23 cellular contexts compared by ENCODE assay signal in the genomic region with DNA sequence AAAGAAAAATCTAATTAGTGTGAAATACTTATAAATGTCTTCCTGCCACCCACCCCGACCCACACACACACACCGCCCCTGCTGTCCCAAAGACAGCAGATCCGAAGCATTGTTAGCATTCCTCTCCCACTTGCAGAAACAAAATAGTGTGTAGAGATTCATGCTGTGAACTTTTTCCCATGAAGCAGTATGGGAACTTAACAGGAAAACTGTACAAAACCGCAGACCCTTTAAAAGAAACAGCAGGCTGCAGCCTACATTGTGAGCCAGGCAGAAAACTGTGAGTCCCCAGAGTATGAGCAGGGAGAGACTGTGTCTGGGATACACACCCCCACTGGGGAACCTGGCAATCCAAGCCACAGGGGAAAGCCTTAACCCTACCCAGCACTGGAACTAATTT.
DNase-seq lines count a peak whose midpoint lies in the region; ATAC-seq lines count a peak whose summit lies in the region.
"Had no signal": no experiment of that assay in that cellular context is flagged by ENCODE, and none has a peak within 500 bp of the region (broad histone marks: within the 10 kb centered on the region; RNA-seq: fewer than 3 reads in every experiment).

No MANE protein-coding gene starts in this region.

- H4K91ac ChIP-seq in trophoblast cell (ENCODE audit: low read depth, low read length) = no peak overlapping the region

- H4K12ac ChIP-seq in trophoblast cell (ENCODE audit: low read depth, low read length) = no peak overlapping the region

- H3K27me3 ChIP-seq in trophoblast cell (ENCODE audit: insufficient read depth, low read length) = no peaks in the 10 kb centered on the region
- H3K27me3 ChIP-seq: right lobe of liver, uterus had no signal

- no peak overlapping the region for H3K23ac ChIP-seq in trophoblast cell (ENCODE audit: low read length)

- H3K18ac ChIP-seq in trophoblast cell (ENCODE audit: low read length) = no peak overlapping the region

- peaks cover 1% of the 10 kb centered on the region for H3K9me3 ChIP-seq in trophoblast cell (ENCODE audit: insufficient read depth, low read depth, low read length)
- H3K9me3 ChIP-seq: Caco-2, right lobe of liver, uterus had no signal

- no peak for ATAC-seq in Right ventricle myocardium inferior
- ATAC-seq in GM21367 (IDR thresholded peaks at IDR 0.05; ENCODE audit: unreplicated experiment) = no peak
- ATAC-seq: activated T-helper 17 cell treated with anti-CD3 and anti-CD28 coated beads, Interleukin-2, amount 50 U/mL, for 72 hours; effector memory CD8-positive, alpha-beta T cell; right lobe of liver had no signal

- no peak overlapping the region for H4K8ac ChIP-seq in trophoblast cell (ENCODE audit: low read depth, low read length)

- peaks cover 0 to 4% of the 10 kb centered on the region in 2 experiments for H3K4me1 ChIP-seq in trophoblast cell (ENCODE audit: control insufficient read depth in 1 of 2, insufficient read depth in 2 of 2, low read length in 2 of 2)
- H3K4me1 ChIP-seq: Caco-2, right lobe of liver, uterus had no signal

- no peak overlapping the region for H3K4me3 ChIP-seq in trophoblast cell (ENCODE audit: low read depth, low read length)
- H3K4me3 ChIP-seq: right lobe of liver, uterus had no signal

- H3K9ac ChIP-seq in trophoblast cell (ENCODE audit: low read length) = no peak overlapping the region

- H2BK5ac ChIP-seq in trophoblast cell (ENCODE audit: low read depth, low read length, poor library complexity) = no peak overlapping the region

- peak overlapping the region; percentile 43 for H3K4me2 ChIP-seq in trophoblast cell (ENCODE audit: low read length)

- intact Hi-C loops in Right ventricle myocardium inferior (cut with DNase I) = no loop called here

- no peak overlapping the region for H3K27ac ChIP-seq in trophoblast cell (ENCODE audit: low read depth, low read length)
- H3K27ac ChIP-seq: right lobe of liver had no signal

- no peak overlapping the region for H2AK5ac ChIP-seq in trophoblast cell (ENCODE audit: low read length)

- no peak overlapping the region for H2BK120ac ChIP-seq in trophoblast cell (ENCODE audit: insufficient read depth, low read length, poor library complexity)

- H3K79me1 ChIP-seq in trophoblast cell (ENCODE audit: low read length) = no peaks in the 10 kb centered on the region

- H3K14ac ChIP-seq in trophoblast cell (ENCODE audit: low read length) = no peak overlapping the region

- no peak overlapping the region for H2AFZ ChIP-seq in trophoblast cell (ENCODE audit: insufficient read depth, low read length, poor library complexity)

- no peaks in the 10 kb centered on the region for H3K79me2 ChIP-seq in trophoblast cell (ENCODE audit: control insufficient read depth, insufficient read depth, low read length, poor library complexity)

- WGBS in trophoblast cell (ENCODE audit: extremely low coverage, insufficient coverage, insufficient read length) = no CpG with 5 or more reads among the region's 4 CpGs

- no peak overlapping the region for H3K4ac ChIP-seq in trophoblast cell (ENCODE audit: low read depth, low read length)

- no peak overlapping the region for H2BK12ac ChIP-seq in trophoblast cell (ENCODE audit: low read length)

- no peaks in the 10 kb centered on the region for H3K36me3 ChIP-seq in trophoblast cell (ENCODE audit: control insufficient read depth in 1 of 2, insufficient read depth in 2 of 2, low read length in 2 of 2)
- H3K36me3 ChIP-seq: right lobe of liver, uterus had no signal

- peak; percentile 7 for DNase-seq in H4 (ENCODE audit: low spot score)
- DNase-seq in astrocyte of the hippocampus (ENCODE audit: low read depth, low spot score) = peak; percentile 73
- peak; percentile 27 for DNase-seq in iris pigment epithelial cell (ENCODE audit: low read depth)
- DNase-seq in trophoblast cell = no peak
- no peak for DNase-seq in amygdala (lab: John Stamatoyannopoulos, UW)
- DNase-seq in Right ventricle myocardium inferior (ENCODE audit: missing footprints) = no peak
- no peak for DNase-seq in SHP77 (lab: John Stamatoyannopoulos, UW)
- DNase-seq: activated CD4-positive, CD25-positive, alpha-beta regulatory T cell treated with anti-CD3 and anti-CD28 coated beads, Interleukin-2, amount 50 U/mL, for 72 hours; activated naive CD8-positive, alpha-beta T cell treated with anti-CD3 and anti-CD28 coated beads, Interleukin-2, amount 10 ng/mL, durations not matched to agents 7 days and 5 days; Caco-2; cerebellar nuclear complex; effector memory CD8-positive, alpha-beta T cell; hypothalamus; kidney glomerular epithelial cell; midbrain; NCI-H1092 treated with DMSO at 0.1 percent for 48 hours; OCI-M1; right lobe of liver; stimulated activated CD4-positive, alpha-beta T cell treated with anti-CD3 and anti-CD28 coated beads, Interleukin-2, amount 100 ng/mL, for 48 hours; T-helper 9 cell; uterus had no signal

Comparison
In these comparisons a context has a peak if more than half of its experiments do, and no peak if none do; other contexts are left out.
1. DNase-seq: peak in H4 (single experiment), astrocyte of the hippocampus (single experiment) and iris pigment epithelial cell (single experiment); none in trophoblast cell (0 of 2), amygdala (0 of 56), Right ventricle myocardium inferior (single experiment) and SHP77 (0 of 2).